Comparison of ENCODE assay signal across 11 cellular contexts in the genomic region with DNA sequence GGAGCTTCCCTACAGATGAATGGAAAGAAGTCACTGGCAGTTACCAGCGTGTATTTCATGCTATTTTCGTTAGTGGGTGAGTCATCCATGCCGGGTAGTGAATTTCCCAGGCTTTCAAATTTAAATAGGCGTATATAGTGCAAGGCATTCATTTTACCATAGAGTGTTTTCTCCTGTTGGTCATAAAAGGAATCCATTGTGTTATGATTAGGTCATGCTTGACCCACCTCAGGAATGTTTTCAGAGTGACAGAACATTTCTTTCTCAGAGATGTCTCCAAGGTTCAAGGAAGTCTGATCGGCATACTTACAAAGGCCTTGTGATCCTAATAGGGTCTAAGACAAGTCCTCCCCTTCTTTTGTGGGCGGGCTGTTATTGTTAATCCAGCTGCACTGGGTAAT.
DNase-seq lines count a peak whose midpoint lies in the region; TF ChIP-seq lines count a peak whose summit lies in the region.
"Had no signal": no experiment of that assay in that cellular context is flagged by ENCODE, and none has a peak within 500 bp of the region (broad histone marks: within the 10 kb centered on the region; RNA-seq: fewer than 3 reads in every experiment).

No MANE protein-coding gene starts in this region.

- no TSS peak for BruUV-seq in mammary epithelial cell (replicated peaks; lab: Mats Ljungman, UMichigan)

- no peak overlapping the region for H2BK12ac ChIP-seq in mesenchymal stem cell (ENCODE audit: low read length in 2 of 2)

- H3K79me2 ChIP-seq in mammary epithelial cell (ENCODE audit: insufficient read depth, low read length) (no peaks in the 10 kb centered on the region), MM.1S (ENCODE audit: low read length) (no peaks in the 10 kb centered on the region)

- H3K9me3 ChIP-seq in mammary epithelial cell (replicated peaks; ENCODE audit: insufficient read depth, low read length): peaks cover 9% of the 10 kb centered on the region
- H3K9me3 ChIP-seq in mesenchymal stem cell (ENCODE audit: control insufficient read depth, low read length): peaks cover 25% of the 10 kb centered on the region
- H3K9me3 ChIP-seq in MM.1S (replicated peaks; ENCODE audit: insufficient read depth, low read length): no peaks in the 10 kb centered on the region
- peaks cover 0 to 10% (median 0%) of the 10 kb centered on the region in 4 donors for H3K9me3 ChIP-seq in Peyer's patch

- H3K9me2 ChIP-seq in MM.1S (replicated peaks; ENCODE audit: insufficient read depth, low read length): no peaks in the 10 kb centered on the region

- H3K79me1 ChIP-seq in mesenchymal stem cell (replicated peaks; ENCODE audit: low read length, poor library complexity, severe bottlenecking): no peaks in the 10 kb centered on the region

- H3K4me1 ChIP-seq in mammary epithelial cell (ENCODE audit: insufficient read depth, low read length) (no peaks in the 10 kb centered on the region), mesenchymal stem cell (ENCODE audit: control insufficient read depth, insufficient read depth, low read depth, low read length) (peaks cover 3% of the 10 kb centered on the region), MM.1S (ENCODE audit: low read length) (no peaks in the 10 kb centered on the region), Peyer's patch (no peaks in the 10 kb centered on the region)
- H3K4me1 ChIP-seq: BLaER1 had no signal

- no peak overlapping the region for H3K18ac ChIP-seq in mesenchymal stem cell (ENCODE audit: low read depth in 1 of 2, low read length in 2 of 2)

- H3K27me3 ChIP-seq in mammary epithelial cell (ENCODE audit: insufficient read depth, low read length) (no peaks in the 10 kb centered on the region), mesenchymal stem cell (ENCODE audit: control insufficient read depth in 1 of 2, insufficient read depth in 1 of 2, low read length in 2 of 2) (no peaks in the 10 kb centered on the region), MM.1S (replicated peaks; ENCODE audit: insufficient read depth, low read length) (no peaks in the 10 kb centered on the region), Peyer's patch (no peaks in the 10 kb centered on the region)
- H3K27me3 ChIP-seq: BLaER1 had no signal

- H3K4me2 ChIP-seq in mammary epithelial cell (ENCODE audit: insufficient read depth, low read depth, low read length) (no peak overlapping the region), mesenchymal stem cell (ENCODE audit: low read length, poor library complexity, severe bottlenecking) (no peak overlapping the region), MM.1S (ENCODE audit: low read depth, low read length) (no peak overlapping the region)
- H3K4me2 ChIP-seq: BLaER1 had no signal

- no peak overlapping the region for H3K14ac ChIP-seq in mesenchymal stem cell (ENCODE audit: low read length in 2 of 2)

- no peak for TF ChIP-seq POLR2A in Peyer's patch (IDR thresholded peaks at IDR 0.05)

- H3K9ac ChIP-seq in mammary epithelial cell (ENCODE audit: insufficient read depth, low read length) (no peak overlapping the region), mesenchymal stem cell (ENCODE audit: low read length) (no peak overlapping the region), MM.1S (ENCODE audit: low read length) (no peak overlapping the region)
- H3K9ac ChIP-seq: BLaER1 had no signal

- intact Hi-C loops in mammary epithelial cell (cut with micrococcal nuclease): no loop called here

- no peak overlapping the region for H4K8ac ChIP-seq in mesenchymal stem cell (ENCODE audit: low read length)

- no peaks in the 10 kb centered on the region for H3K36me3 ChIP-seq in mammary epithelial cell (ENCODE audit: insufficient read depth, low read length)
- no peaks in the 10 kb centered on the region for H3K36me3 ChIP-seq in mesenchymal stem cell (ENCODE audit: control insufficient read depth in 1 of 2, insufficient read depth in 2 of 2, low read depth in 1 of 2, low read length in 2 of 2)
- no peaks in the 10 kb centered on the region for H3K36me3 ChIP-seq in MM.1S (replicated peaks; ENCODE audit: insufficient read depth, low read length)
- H3K36me3 ChIP-seq in Peyer's patch: no peaks in the 10 kb centered on the region
- H3K36me3 ChIP-seq: BLaER1 had no signal

- H3K4ac ChIP-seq in mesenchymal stem cell (ENCODE audit: low read depth in 1 of 2, low read length in 2 of 2): no peak overlapping the region

- no peak overlapping the region for H2AFZ ChIP-seq in mammary epithelial cell (ENCODE audit: low read depth, low read length)
- no peak overlapping the region for H2AFZ ChIP-seq in mesenchymal stem cell (ENCODE audit: low read depth, low read length)
- no peak overlapping the region for H2AFZ ChIP-seq in MM.1S (ENCODE audit: low read length)

- WGBS in mammary epithelial cell (ENCODE audit: low coverage, missing lambda C conversion rate): 54% methylated on average over 6 of the region's 6 CpGs
- WGBS in mesenchymal stem cell: 71% methylated on average over 5 of the region's 6 CpGs

- no peak overlapping the region for H2AK5ac ChIP-seq in mesenchymal stem cell (ENCODE audit: low read length, severe bottlenecking)

- no peak overlapping the region for H3K4me3 ChIP-seq in AG10803 (ENCODE audit: low read length)
- no peak overlapping the region for H3K4me3 ChIP-seq in mammary epithelial cell (replicated peaks in 1 of 3; ENCODE audit: insufficient read depth in 1 of 3, low read depth in 2 of 3, low read length in 3 of 3)
- no peak overlapping the region for H3K4me3 ChIP-seq in mesenchymal stem cell (ENCODE audit: insufficient read depth in 1 of 2, low read depth in 1 of 2, low read length in 2 of 2)
- no peak overlapping the region for H3K4me3 ChIP-seq in MM.1S (ENCODE audit: low read length)
- no peak overlapping the region for H3K4me3 ChIP-seq in Peyer's patch
- H3K4me3 ChIP-seq: BLaER1 had no signal

- H3K27ac ChIP-seq in mammary epithelial cell (ENCODE audit: insufficient read depth, low read depth, low read length) (no peak overlapping the region), mesenchymal stem cell (ENCODE audit: low read length, poor library complexity, severe bottlenecking) (peak overlapping the region; percentile 87), MM.1S (ENCODE audit: low read length) (no peak overlapping the region), Peyer's patch (no peak overlapping the region)
- H3K27ac ChIP-seq: BLaER1 had no signal

- no peak overlapping the region for H2BK15ac ChIP-seq in mesenchymal stem cell (ENCODE audit: low read depth, poor library complexity, severe bottlenecking)

- H4K20me1 ChIP-seq in mammary epithelial cell (ENCODE audit: insufficient read depth, low read length) (no peaks in the 10 kb centered on the region), MM.1S (ENCODE audit: insufficient read depth, low read length) (no peaks in the 10 kb centered on the region)
- H4K20me1 ChIP-seq: BLaER1 had no signal

- no peak overlapping the region for H4K91ac ChIP-seq in mesenchymal stem cell (ENCODE audit: low read length)

- in situ Hi-C loops in mammary epithelial cell (cut with MboI; ENCODE audit: low sequenced_read_pairs in 2 of 2) (no loop called here), KBM-7 (cut with MboI; ENCODE audit: low pct_unique_long_range_greater_than_20kb, low sequenced_read_pairs) (no loop called here)

- H3K23ac ChIP-seq in mesenchymal stem cell (ENCODE audit: low read length in 2 of 2): no peak overlapping the region

- TF ChIP-seq CTCF in AG10803 (conservative IDR thresholded peaks at IDR 0.05; ENCODE audit: low read length): no peak
- no peak for TF ChIP-seq CTCF in mammary epithelial cell (conservative IDR thresholded peaks at IDR 0.05 in 1 of 2, IDR thresholded peaks at IDR 0.05 in 1 of 2; ENCODE audit: extremely low read depth in 1 of 2, insufficient read depth in 1 of 2, low read depth in 1 of 2, low read length in 2 of 2)
- no peak for TF ChIP-seq CTCF in MM.1S (IDR thresholded peaks at IDR 0.05; ENCODE audit: low read length)
- no peak for TF ChIP-seq CTCF in Peyer's patch (IDR thresholded peaks at IDR 0.05)

- dilution Hi-C loops in mammary epithelial cell (cut with HindIII; ENCODE audit: low sequenced_read_pairs): no loop called here

- H3F3A ChIP-seq in MM.1S (ENCODE audit: insufficient read depth, low read length): no peaks in the 10 kb centered on the region

- DNase-seq in AG10803 (ENCODE audit: low read depth) (peak; percentile 5), LoVo (ENCODE audit: low spot score) (peak; percentile 39), mammary epithelial cell (peak; percentile 34), mesenchymal stem cell (peak; percentile 74), MM.1S (no peak), KBM-7 (no peak), Peyer's patch (no peak), NCI-H510A (lab: John Stamatoyannopoulos, UW) (no peak)
- DNase-seq: left cardiac atrium, NCI-H1048 had no signal

- no peak overlapping the region for H2BK5ac ChIP-seq in mesenchymal stem cell (ENCODE audit: low read depth, low read length, poor library complexity, severe bottlenecking)

- CTCF ChIA-PET in mammary epithelial cell (lab: Charles Lee; ENCODE audit: low non-redundant PET): no interaction called here

- no peak overlapping the region for H2BK120ac ChIP-seq in mesenchymal stem cell (ENCODE audit: low read depth, low read length)

Comparison
In these comparisons a context has a peak if more than half of its experiments do, and no peak if none do; other contexts are left out.
1. DNase-seq: peak in AG10803 (single experiment), LoVo (single experiment), mammary epithelial cell (single experiment) and mesenchymal stem cell (single experiment); none in MM.1S (single experiment), KBM-7 (single experiment), Peyer's patch (0 of 3) and NCI-H510A (single experiment).